ENCODE assay signal across 8 cellular contexts in the genomic region with DNA sequence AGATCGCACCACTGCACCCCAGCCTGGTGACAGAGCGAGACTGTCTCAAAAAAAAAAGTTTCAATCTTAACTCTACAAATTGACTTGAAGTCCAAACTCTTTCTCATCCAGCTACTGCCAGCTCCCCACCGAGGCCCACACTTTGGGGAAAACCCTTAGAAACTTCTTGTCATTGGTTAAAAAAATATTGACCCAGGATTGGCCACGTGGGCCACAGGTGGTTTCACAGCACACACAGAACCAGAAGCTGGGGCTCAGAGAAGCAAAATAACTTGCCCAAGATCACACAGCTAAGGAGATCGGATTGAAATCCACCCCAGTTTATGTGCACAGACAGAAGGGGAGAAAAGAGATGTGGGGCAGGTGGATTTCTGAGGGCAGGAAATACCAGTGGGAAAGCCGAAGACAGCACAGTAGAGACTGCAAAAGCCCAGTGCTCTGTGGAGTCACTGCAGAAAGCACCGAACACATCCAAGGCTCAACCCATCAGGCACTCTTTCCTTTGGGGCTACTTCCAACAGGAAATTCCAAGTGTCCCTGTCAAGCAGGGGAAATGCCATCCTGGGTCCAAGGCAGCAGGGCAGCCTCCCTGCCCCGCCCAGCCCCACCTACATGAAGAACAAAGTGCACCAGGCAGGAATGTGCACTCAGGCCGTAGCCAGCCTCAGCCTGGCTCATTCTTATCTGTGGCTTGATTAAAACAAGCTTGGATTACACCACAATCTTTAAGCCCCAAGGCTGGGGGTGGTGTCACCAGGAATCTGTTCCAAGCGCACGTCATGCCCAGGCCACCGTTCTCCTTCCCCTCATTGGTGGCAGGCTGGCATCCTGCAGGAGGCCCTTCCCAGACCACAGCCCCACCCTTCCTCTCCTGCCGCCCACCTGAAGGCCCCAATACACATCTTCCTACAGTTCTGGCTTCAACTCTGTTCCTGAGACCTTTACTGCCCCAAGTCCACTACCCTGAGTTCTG.
A peak's percentile ranks its signal among the peaks of the same experiment; 100 is the strongest.
DNase-seq lines count a peak whose midpoint lies in the region; ATAC-seq, FAIRE-seq and TF ChIP-seq lines count a peak whose summit lies in the region.

No MANE protein-coding gene starts in this region.

- peak; percentile 52 for ATAC-seq in GM12878

- H4K20me1 ChIP-seq in GM12878 (ENCODE audit: control insufficient read depth, insufficient read depth), result no peaks in the 10 kb centered on the region

- in situ Hi-C loops in GM12878 (cut with MboI), result no loop called here

- H3K4me1 ChIP-seq in GM12878 (ENCODE audit: control insufficient read depth, insufficient read depth, low read length) (peaks cover 32% of the 10 kb centered on the region), liver (ENCODE audit: control insufficient read depth in 4 of 4, insufficient read depth in 4 of 4, low read length in 3 of 4) (peaks cover 10 to 29% (median 21%) of the 10 kb centered on the region in 4 donors)

- TF ChIP-seq EP300 in GM12878 (IDR thresholded peaks at IDR 0.05; ENCODE audit: borderline replicate concordance in 1 of 2, control insufficient read depth in 1 of 2, low read depth in 2 of 2, low read length in 2 of 2), result no peak

- POLR2A ChIA-PET in GM12878 (lab: Charles Lee), result no interaction called here

- TF ChIP-seq CTCF in 22Rv1 (IDR thresholded peaks at IDR 0.05) (no peak), GM12878 (IDR thresholded peaks at IDR 0.05 in 2 of 3, conservative IDR thresholded peaks at IDR 0.05 in 1 of 3; ENCODE audit: control insufficient read depth in 2 of 3, extremely low read depth in 1 of 3, insufficient read depth in 1 of 3, low read depth in 3 of 3, low read length in 3 of 3) (no peak), liver (IDR thresholded peaks at IDR 0.05; ENCODE audit: low read depth, low read length, missing input control) (no peak)

- SMC1A ChIA-PET in GM12878 (lab: Charles Lee; ENCODE audit: uncharacterized antibody, unreplicated experiment), result interaction anchor here (0.8 to 1.6 kb wide), 3 partner anchors 17 to 70 kb away, joined by 3 to 5 read pairs (median 3); no protein-coding TSS in a partner anchor

- H2AFZ ChIP-seq in GM12878 (ENCODE audit: control insufficient read depth, low read depth, low read length), result no peak overlapping the region

- intact Hi-C loops in GM12878 (cut with micrococcal nuclease; ENCODE audit: unreplicated experiment), result no loop called here

- H3K4me3 ChIP-seq in GM12878, result no peak overlapping the region
- no peak overlapping the region for H3K4me3 ChIP-seq in liver (ENCODE audit: low read depth in 1 of 3, low read length in 3 of 3)

- H3K27me3 ChIP-seq in GM12878 (replicated peaks in 1 of 2; ENCODE audit: control insufficient read depth in 2 of 2, insufficient read depth in 2 of 2, low read length in 1 of 2), result no peaks in the 10 kb centered on the region
- no peaks in the 10 kb centered on the region for H3K27me3 ChIP-seq in liver (ENCODE audit: control insufficient read depth in 4 of 4, insufficient read depth in 4 of 4, low read length in 3 of 4)

- RAD21 ChIA-PET in GM12878 (lab: Charles Lee; ENCODE audit: unreplicated experiment), result interaction anchor here (1.1 to 2.2 kb wide), 2 partner anchors 17 to 29 kb away, joined by 3 to 8 read pairs; no protein-coding TSS in a partner anchor

- H3K4me2 ChIP-seq in GM12878 (ENCODE audit: control insufficient read depth, insufficient read depth), result peak overlapping the region; percentile 22; the same call in 1 of the 2 replicates

- FAIRE-seq in GM12878 (lab: Jason Lieb, UNC), result no peak

- H3K79me2 ChIP-seq in GM12878 (ENCODE audit: control insufficient read depth, insufficient read depth, low read length), result peaks cover 4% of the 10 kb centered on the region

- H3K27ac ChIP-seq in 22Rv1 (peak overlapping the region; percentile 81), GM12878 (ENCODE audit: control insufficient read depth, insufficient read depth) (peak overlapping the region; percentile 33; the same call in 1 of the 2 replicates), liver (ENCODE audit: low read depth in 1 of 2, low read length in 2 of 2) (peak overlapping the region in 1 of 2 donors; percentile 14)

- H3K9ac ChIP-seq in GM12878 (ENCODE audit: control insufficient read depth, insufficient read depth, low read length), result no peak overlapping the region
- H3K9ac ChIP-seq in liver (ENCODE audit: low read depth in 1 of 2, low read length in 2 of 2), result no peak overlapping the region

- DNase-seq in HPDE6-E6E7 (ENCODE audit: extremely low spot score) (peak; percentile 94), GM12878 (ENCODE audit: low read depth, low spot score) (no peak), NCI-H1105 treated with DMSO at 0.1 percent for 48 hours (lab: John Stamatoyannopoulos, UW) (no peak), NCI-H2227 (lab: John Stamatoyannopoulos, UW; ENCODE audit: unreplicated experiment) (no peak), DMS79 treated with DMSO at 0.1 percent for 48 hours (lab: John Stamatoyannopoulos, UW) (no peak)
- DNase-seq in activated CD4-positive, alpha-beta T cell treated with anti-CD3 and anti-CD28 coated beads, Interleukin-2, amount 50 U/mL, for 1 hour, result no peak

- no peak for TF ChIP-seq POLR2A in GM12878 (IDR thresholded peaks at IDR 0.05; ENCODE audit: low read depth, low read length)

- H3K36me3 ChIP-seq in GM12878 (ENCODE audit: control insufficient read depth in 2 of 2, insufficient read depth in 2 of 2, low read length in 1 of 2) (peaks cover 0 to 5% of the 10 kb centered on the region in 2 experiments; a peak in 2 of 4 replicates), liver (ENCODE audit: control insufficient read depth in 4 of 4, insufficient read depth in 3 of 4, low read depth in 1 of 4, low read length in 3 of 4) (no peaks in the 10 kb centered on the region)

- CTCF ChIA-PET in GM12878 (lab: Yijun Ruan, JAX), result interaction anchor here (0.6 to 2.9 kb wide), 6 partner anchors 8 to 252 kb away, joined by 3 to 13 read pairs (median 4); no protein-coding TSS in a partner anchor

- H3K9me3 ChIP-seq in GM12878 (replicated peaks; ENCODE audit: control insufficient read depth, insufficient read depth, low read length) (no peaks in the 10 kb centered on the region), liver (ENCODE audit: control insufficient read depth in 4 of 4, low read length in 3 of 4) (no peaks in the 10 kb centered on the region)

- BruUV-seq in GM12878 (replicated peaks; lab: Mats Ljungman, UMichigan), result no TSS peak

- no peak for TF ChIP-seq RAD21 in GM12878 (IDR thresholded peaks at IDR 0.05; ENCODE audit: insufficient read depth, low read depth, low read length)
- peak; percentile 51 to 53 for TF ChIP-seq RAD21 in liver (IDR thresholded peaks at IDR 0.05)

- WGBS in GM12878 (ENCODE audit: insufficient coverage, insufficient replicate concordance, low lambda C conversion rate, missing lambda C conversion rate), result 68% methylated on average over 12 of the region's 13 CpGs
- WGBS in liver, result 59% methylated on average over 13 of the region's 13 CpGs

TF ChIP-seq in GM12878, 131 proteins besides CTCF, POLR2A, EP300 and RAD21 (continues in another document):
- TF ChIP-seq YY1 (IDR thresholded peaks at IDR 0.05; ENCODE audit: low read depth, low read length) (no peak), ZNF622 (IDR thresholded peaks at IDR 0.05) (no peak), NBN (IDR thresholded peaks at IDR 0.05) (no peak), MTA3 (IDR thresholded peaks at IDR 0.05; ENCODE audit: borderline replicate concordance, low read length) (no peak)
- TF ChIP-seq, protein P1, sequence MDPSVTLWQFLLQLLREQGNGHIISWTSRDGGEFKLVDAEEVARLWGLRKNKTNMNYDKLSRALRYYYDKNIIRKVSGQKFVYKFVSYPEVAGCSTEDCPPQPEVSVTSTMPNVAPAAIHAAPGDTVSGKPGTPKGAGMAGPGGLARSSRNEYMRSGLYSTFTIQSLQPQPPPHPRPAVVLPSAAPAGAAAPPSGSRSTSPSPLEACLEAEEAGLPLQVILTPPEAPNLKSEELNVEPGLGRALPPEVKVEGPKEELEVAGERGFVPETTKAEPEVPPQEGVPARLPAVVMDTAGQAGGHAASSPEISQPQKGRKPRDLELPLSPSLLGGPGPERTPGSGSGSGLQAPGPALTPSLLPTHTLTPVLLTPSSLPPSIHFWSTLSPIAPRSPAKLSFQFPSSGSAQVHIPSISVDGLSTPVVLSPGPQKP (IDR thresholded peaks at IDR 0.05; ENCODE audit: low read depth, low read length), result no peak
- TF ChIP-seq, protein P2, sequence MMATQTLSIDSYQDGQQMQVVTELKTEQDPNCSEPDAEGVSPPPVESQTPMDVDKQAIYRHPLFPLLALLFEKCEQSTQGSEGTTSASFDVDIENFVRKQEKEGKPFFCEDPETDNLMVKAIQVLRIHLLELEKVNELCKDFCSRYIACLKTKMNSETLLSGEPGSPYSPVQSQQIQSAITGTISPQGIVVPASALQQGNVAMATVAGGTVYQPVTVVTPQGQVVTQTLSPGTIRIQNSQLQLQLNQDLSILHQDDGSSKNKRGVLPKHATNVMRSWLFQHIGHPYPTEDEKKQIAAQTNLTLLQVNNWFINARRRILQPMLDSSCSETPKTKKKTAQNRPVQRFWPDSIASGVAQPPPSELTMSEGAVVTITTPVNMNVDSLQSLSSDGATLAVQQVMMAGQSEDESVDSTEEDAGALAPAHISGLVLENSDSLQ (IDR thresholded peaks at IDR 0.05), result no peak

TF ChIP-seq in liver, 16 proteins besides CTCF, POLR2A, EP300 and RAD21 (continues in another document):
- TF ChIP-seq YY1 (IDR thresholded peaks at IDR 0.05) (peak; percentile 54), JUND (IDR thresholded peaks at IDR 0.05) (peak in 1 of 2 donors; percentile 81), HNF4A (conservative IDR thresholded peaks at IDR 0.05) (peak; percentile 75 to 89), SP1 (IDR thresholded peaks at IDR 0.05) (peak; percentile 63)
